Comparison of ENCODE assay signal across 20 cellular contexts in the genomic region with DNA sequence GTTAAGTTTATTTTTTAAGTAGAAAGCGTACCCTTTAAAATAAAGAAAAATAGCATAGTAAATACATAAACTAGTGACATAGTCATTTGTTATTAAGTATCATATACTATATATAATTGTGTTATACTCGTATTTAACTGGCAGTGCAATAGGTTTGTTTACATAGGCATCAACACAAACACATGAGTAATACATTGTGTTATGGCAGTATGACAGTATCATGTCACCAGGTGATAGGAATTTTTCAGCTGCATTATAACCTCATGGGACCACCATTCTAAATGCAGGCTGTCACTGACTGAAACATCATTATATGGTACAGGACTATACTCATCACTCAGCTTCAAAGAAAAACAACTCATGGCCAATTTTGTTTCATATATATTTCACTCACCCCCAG.
"Had no signal": no experiment of that assay in that cellular context is flagged by ENCODE, and none has a peak within 500 bp of the region (broad histone marks: within the 10 kb centered on the region; RNA-seq: fewer than 3 reads in every experiment).

No MANE protein-coding gene starts in this region.

- H3K27ac Mint-ChIP-seq: activated CD8-positive, alpha-beta T cell treated with anti-CD3 and anti-CD28 coated beads for 36 hours; activated T-cell treated with anti-CD3 and anti-CD28 coated beads, Interleukin-2, amount 50 U/mL, for 24 hours; effector memory CD8-positive, alpha-beta T cell; nephron had no signal

- H3K27me3 Mint-ChIP-seq: activated CD8-positive, alpha-beta T cell treated with anti-CD3 and anti-CD28 coated beads for 36 hours; activated T-cell treated with anti-CD3 and anti-CD28 coated beads, Interleukin-2, amount 50 U/mL, for 24 hours; effector memory CD8-positive, alpha-beta T cell had no signal

- ATAC-seq: activated CD8-positive, alpha-beta T cell treated with anti-CD3 and anti-CD28 coated beads for 36 hours; effector memory CD8-positive, alpha-beta T cell; left colon; lower lobe of right lung had no signal

- H3K4me2 ChIP-seq: hepatocyte had no signal

- DNase-seq: activated CD4-positive, alpha-beta T cell treated with anti-CD3 and anti-CD28 coated beads for 48 hours; activated CD4-positive, CD25-positive, alpha-beta regulatory T cell; activated CD8-positive, alpha-beta T cell treated with anti-CD3 and anti-CD28 coated beads for 36 hours; activated naive CD4-positive, alpha-beta T cell treated with anti-CD3 and anti-CD28 coated beads, Interleukin-2, amount 50 U/mL, for 16 hours; activated T-cell treated with anti-CD3 and anti-CD28 coated beads, Interleukin-2, amount 50 U/mL, for 24 hours; effector memory CD8-positive, alpha-beta T cell; foreskin fibroblast; left colon; lower lobe of right lung; occipital lobe; posterior cingulate gyrus; stimulated activated CD8-positive, alpha-beta memory T cell treated with anti-CD3 and anti-CD28 coated beads, Interleukin-4, amount 100 ng/mL, for 48 hours; stimulated activated naive CD4-positive, alpha-beta T cell; T-helper 1 cell; T1000; uterus had no signal

- H3K9me3 Mint-ChIP-seq: activated CD8-positive, alpha-beta T cell treated with anti-CD3 and anti-CD28 coated beads for 36 hours; activated T-cell treated with anti-CD3 and anti-CD28 coated beads, Interleukin-2, amount 50 U/mL, for 24 hours; effector memory CD8-positive, alpha-beta T cell; nephron had no signal

- H3K27me3 ChIP-seq: cardiac muscle cell, hepatocyte, tibial nerve, uterus had no signal

- H2AFZ ChIP-seq: hepatocyte had no signal

- H3K27ac ChIP-seq: cardiac muscle cell, hepatocyte, lower lobe of right lung, tibial nerve, uterus had no signal

- H3K9me3 ChIP-seq: lower lobe of right lung, tibial nerve, uterus had no signal

- H3K36me3 ChIP-seq: cardiac muscle cell, lower lobe of right lung, tibial nerve, uterus had no signal

- H3K4me3 ChIP-seq: cardiac muscle cell, hepatocyte, lower lobe of right lung, tibial nerve, uterus had no signal

- H3K4me3 Mint-ChIP-seq: activated CD8-positive, alpha-beta T cell treated with anti-CD3 and anti-CD28 coated beads for 36 hours; activated T-cell treated with anti-CD3 and anti-CD28 coated beads, Interleukin-2, amount 50 U/mL, for 24 hours; effector memory CD8-positive, alpha-beta T cell; nephron had no signal

- H3K4me1 ChIP-seq: uterus had no signal
